28 cellular contexts compared by ENCODE assay signal in the genomic region with DNA sequence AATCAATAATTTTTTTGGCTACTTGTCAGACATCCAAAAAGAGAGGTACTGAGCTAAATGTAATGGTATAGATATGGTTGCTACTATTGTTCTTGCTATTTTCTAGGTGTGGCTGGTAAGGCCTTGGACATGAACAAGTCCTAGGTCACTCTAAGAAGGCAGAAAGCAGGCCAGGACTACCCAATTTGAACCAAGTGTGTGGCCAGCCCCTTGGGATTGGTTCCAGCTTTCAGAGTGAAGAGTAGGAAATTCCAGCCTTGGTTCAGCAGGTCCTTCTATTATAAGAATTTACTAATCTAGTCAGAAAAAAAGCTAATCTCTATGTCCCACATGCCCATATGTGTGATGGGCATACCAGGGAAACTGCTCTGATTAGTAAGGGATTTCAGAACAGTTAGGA.
"Had no signal": no experiment of that assay in that cellular context is flagged by ENCODE, and none has a peak within 500 bp of the region (broad histone marks: within the 10 kb centered on the region; RNA-seq: fewer than 3 reads in every experiment).

No MANE protein-coding gene starts in this region.

- H3K27me3 Mint-ChIP-seq: progenitor cell of endocrine pancreas had no signal

- H3K4me1 ChIP-seq: parathyroid adenoma, right lobe of liver, suprapubic skin, tibial nerve, upper lobe of left lung had no signal

- DNase-seq: hippocampal formation; kidney; left colon; left ventricle myocardium inferior; mesendoderm; naive B cell; nucleus accumbens; right lobe of liver; stimulated activated CD4-positive, alpha-beta T cell treated with anti-CD3 and anti-CD28 coated beads, Interleukin-1b, Interleukin-23, amount 100 ng/mL, for 48 hours; stimulated activated CD4-positive, alpha-beta T cell treated with anti-CD3 and anti-CD28 coated beads, Interleukin-2, amount 100 ng/mL, for 48 hours; stimulated activated CD4-positive, alpha-beta T cell treated with anti-CD3 and anti-CD28 coated beads, Interleukin-4, amount 100 ng/mL, for 4 hours; stimulated activated CD8-positive, alpha-beta memory T cell treated with anti-CD3 and anti-CD28 coated beads, Interleukin-4, amount 100 ng/mL, for 48 hours; stimulated activated naive CD4-positive, alpha-beta T cell treated with Interleukin-2 at 50 U/mL for 16 hours; upper lobe of left lung had no signal

- FAIRE-seq: islet of Langerhans, kidney, urothelium cell line had no signal

- H3K9me3 Mint-ChIP-seq: mesothelial cell of epicardium; naive B cell; nephron; neural crest cell; stimulated activated memory B cell treated with anti-CD40 and anti-IgM and Interleukin-4, amounts not matched to agents 10 μg/mL and 1 μg/mL and 100 μg/mL, for 72 hours had no signal

- H3K27me3 ChIP-seq: right atrium auricular region, right lobe of liver, suprapubic skin, tibial nerve, upper lobe of left lung had no signal

- H3K27ac ChIP-seq: left ventricle myocardium inferior, parathyroid adenoma, right atrium auricular region, right lobe of liver, suprapubic skin, thoracic aorta, tibial nerve, upper lobe of left lung had no signal

- H3K4me3 Mint-ChIP-seq: mesothelial cell of epicardium; naive B cell; nephron; neural crest cell; stimulated activated memory B cell treated with anti-CD40 and anti-IgM and Interleukin-4, amounts not matched to agents 10 μg/mL and 1 μg/mL and 100 μg/mL, for 72 hours had no signal

- H3K9ac ChIP-seq: parathyroid adenoma had no signal

- H2AFZ ChIP-seq: parathyroid adenoma had no signal

- H3K4me1 Mint-ChIP-seq: stimulated activated memory B cell treated with anti-CD40 and anti-IgM and Interleukin-4, amounts not matched to agents 10 μg/mL and 1 μg/mL and 100 μg/mL, for 72 hours had no signal

- H3K27ac Mint-ChIP-seq: mesothelial cell of epicardium; naive B cell; nephron; progenitor cell of endocrine pancreas; stimulated activated memory B cell treated with anti-CD40 and anti-IgM and Interleukin-4, amounts not matched to agents 10 μg/mL and 1 μg/mL and 100 μg/mL, for 72 hours had no signal

- H3K36me3 Mint-ChIP-seq: mesothelial cell of epicardium; naive B cell; stimulated activated memory B cell treated with anti-CD40 and anti-IgM and Interleukin-4, amounts not matched to agents 10 μg/mL and 1 μg/mL and 100 μg/mL, for 72 hours had no signal

- ATAC-seq: left colon; right lobe of liver; stimulated activated memory B cell treated with anti-CD40 and anti-IgM and Interleukin-4, amounts not matched to agents 10 μg/mL and 1 μg/mL and 100 μg/mL, for 72 hours had no signal

- H3K4me3 ChIP-seq: left ventricle myocardium inferior, lung, right atrium auricular region, right lobe of liver, smooth muscle cell, suprapubic skin, thoracic aorta, tibial nerve, upper lobe of left lung had no signal

- H3K4me2 ChIP-seq: smooth muscle cell had no signal

- H3K36me3 ChIP-seq: left ventricle myocardium inferior, right atrium auricular region, right lobe of liver, suprapubic skin, thoracic aorta, tibial nerve, upper lobe of left lung had no signal

- H3K79me2 ChIP-seq: parathyroid adenoma had no signal

- H3K9me3 ChIP-seq: left ventricle myocardium inferior, right atrium auricular region, right lobe of liver, suprapubic skin, thoracic aorta, tibial nerve, upper lobe of left lung had no signal
